Comparison of ENCODE assay signal across 26 cellular contexts in genomic region chr13:68107667-68108066, GRCh38.
DNase-seq lines count a peak whose midpoint lies in the region; ATAC-seq and TF ChIP-seq lines count a peak whose summit lies in the region.
"Had no signal": no experiment of that assay in that cellular context is flagged by ENCODE, and none has a peak within 500 bp of the region (broad histone marks: within the 10 kb centered on the region; RNA-seq: fewer than 3 reads in every experiment).

No MANE protein-coding gene starts in this region.

- peaks cover 10 to 21% of the 10 kb centered on the region in 2 donors for H3K9me3 ChIP-seq in neuronal stem cell (replicated peaks in 1 of 2; ENCODE audit: control insufficient read depth in 2 of 2, insufficient read depth in 1 of 2, low read depth in 1 of 2, low read length in 2 of 2)
- peaks cover 8% of the 10 kb centered on the region for H3K9me3 ChIP-seq in upper lobe of right lung

- no peak overlapping the region for H3K27ac Mint-ChIP-seq in stimulated activated naive CD8-positive, alpha-beta T cell treated with anti-CD3 and anti-CD28 coated beads, Interleukin-15, amount 100 ng/mL, for 72 hours
- no peak overlapping the region for H3K27ac Mint-ChIP-seq in activated T-cell treated with anti-CD3 and anti-CD28 coated beads, Interleukin-2, amount 50 U/mL, for 72 hours
- H3K27ac Mint-ChIP-seq: CD14-positive monocyte; CD4-positive, alpha-beta memory T cell; CD4-positive, CD25-positive, alpha-beta regulatory T cell; CD8-positive, alpha-beta memory T cell had no signal

- H3K18ac ChIP-seq in neuronal stem cell (ENCODE audit: low read length) = no peak overlapping the region

- no peaks in the 10 kb centered on the region for H3K4me1 ChIP-seq in neuronal stem cell (ENCODE audit: control insufficient read depth in 2 of 2, insufficient read depth in 1 of 2, low read depth in 1 of 2, low read length in 2 of 2)
- no peaks in the 10 kb centered on the region for H3K4me1 ChIP-seq in upper lobe of right lung
- H3K4me1 ChIP-seq: BLaER1 had no signal

- TF ChIP-seq CTCF in upper lobe of right lung (IDR thresholded peaks at IDR 0.05) (no peak), foreskin fibroblast (IDR thresholded peaks at IDR 0.05; ENCODE audit: low read depth, low read length) (no peak)

- no peak overlapping the region for H2BK15ac ChIP-seq in neuronal stem cell (ENCODE audit: low read length)

- H3K27me3 ChIP-seq in neuronal stem cell (ENCODE audit: control insufficient read depth in 3 of 3, insufficient read depth in 3 of 3, low read depth in 1 of 3, low read length in 3 of 3) (no peaks in the 10 kb centered on the region), upper lobe of right lung (no peaks in the 10 kb centered on the region)
- H3K27me3 ChIP-seq: BE2C, BLaER1 had no signal

- peaks cover 0 to 3% of the 10 kb centered on the region in 2 donors for H3K36me3 Mint-ChIP-seq in activated T-cell treated with anti-CD3 and anti-CD28 coated beads, Interleukin-2, amount 50 U/mL, for 72 hours (ENCODE audit: insufficient read depth in 2 of 2)
- H3K36me3 Mint-ChIP-seq: CD14-positive monocyte; CD4-positive, alpha-beta memory T cell; CD4-positive, CD25-positive, alpha-beta regulatory T cell; CD8-positive, alpha-beta memory T cell had no signal

- H3K4me3 Mint-ChIP-seq in stimulated activated naive CD8-positive, alpha-beta T cell treated with anti-CD3 and anti-CD28 coated beads, Interleukin-15, amount 100 ng/mL, for 72 hours = no peak overlapping the region
- no peak overlapping the region for H3K4me3 Mint-ChIP-seq in activated T-cell treated with anti-CD3 and anti-CD28 coated beads, Interleukin-2, amount 50 U/mL, for 72 hours
- H3K4me3 Mint-ChIP-seq: CD14-positive monocyte; CD4-positive, alpha-beta memory T cell; CD4-positive, CD25-positive, alpha-beta regulatory T cell; CD8-positive, alpha-beta memory T cell had no signal

- no peak overlapping the region for H2BK120ac ChIP-seq in neuronal stem cell (ENCODE audit: low read depth, low read length)

- no peak overlapping the region for H2BK12ac ChIP-seq in neuronal stem cell (ENCODE audit: low read length)

- WGBS in neuronal stem cell (ENCODE audit: extremely low coverage in 2 of 2, insufficient read length in 2 of 2, insufficient replicate concordance in 1 of 2), 2 donors = no CpG with 5 or more reads among the region's 29 CpGs

- intact Hi-C loops in Right ventricle myocardium inferior (cut with DNase I) = no loop called here
- intact Hi-C loops in cardiac septum (cut with DNase I) = no loop called here
- intact Hi-C loops in upper lobe of right lung (cut with DNase I) = no loop called here

- peak; percentile 48 for DNase-seq in Right ventricle myocardium inferior (ENCODE audit: missing footprints)
- DNase-seq in cardiac septum (ENCODE audit: low spot score) = no peak
- no peak for DNase-seq in stimulated activated naive CD8-positive, alpha-beta T cell treated with anti-CD3 and anti-CD28 coated beads, Interleukin-15, amount 100 ng/mL, for 72 hours
- DNase-seq in stimulated activated naive CD8-positive, alpha-beta T cell treated with anti-CD3 and anti-CD28 coated beads, Interleukin-15, Interleukin-2, amounts not matched to agents 100 U/mL and 50 U/mL, for 24 hours = no peak
- DNase-seq in neuronal stem cell (ENCODE audit: low spot score) = no peak
- DNase-seq in upper lobe of right lung = peak; percentile 62
- no peak for DNase-seq in activated T-cell treated with anti-CD3 and anti-CD28 coated beads, Interleukin-2, amount 50 U/mL, for 72 hours
- no peak for DNase-seq in foreskin fibroblast
- DNase-seq: 8988T; ACHN; BE2C; C1 segment of cervical spinal cord; CD4-positive, alpha-beta memory T cell; CD4-positive, CD25-positive, alpha-beta regulatory T cell; CD8-positive, alpha-beta memory T cell; COR-L47; DMS 273 treated with DMSO at 0.1 percent for 48 hours; DMS153; DMS53; DMS79; DND-41; EL; GDM1 had no signal

- H3K14ac ChIP-seq in neuronal stem cell (ENCODE audit: low read length) = peak overlapping the region; percentile 8

- H3K36me3 ChIP-seq in neuronal stem cell (replicated peaks in 1 of 2; ENCODE audit: control insufficient read depth in 2 of 2, insufficient read depth in 2 of 2, low read length in 2 of 2) (no peaks in the 10 kb centered on the region), upper lobe of right lung (no peaks in the 10 kb centered on the region)
- H3K36me3 ChIP-seq: BE2C, BLaER1 had no signal

- H3K4me1 Mint-ChIP-seq in stimulated activated naive CD8-positive, alpha-beta T cell treated with anti-CD3 and anti-CD28 coated beads, Interleukin-15, amount 100 ng/mL, for 72 hours = no peaks in the 10 kb centered on the region
- H3K4me1 Mint-ChIP-seq in activated T-cell treated with anti-CD3 and anti-CD28 coated beads, Interleukin-2, amount 50 U/mL, for 72 hours (ENCODE audit: low read depth) = no peaks in the 10 kb centered on the region
- H3K4me1 Mint-ChIP-seq: CD14-positive monocyte; CD4-positive, alpha-beta memory T cell; CD4-positive, CD25-positive, alpha-beta regulatory T cell; CD8-positive, alpha-beta memory T cell had no signal

- H3K27ac ChIP-seq in neuronal stem cell (replicated peaks; ENCODE audit: low read length) (no peak overlapping the region), upper lobe of right lung (no peak overlapping the region)
- H3K27ac ChIP-seq: BLaER1 had no signal

- H3K9me3 Mint-ChIP-seq in stimulated activated naive CD8-positive, alpha-beta T cell treated with anti-CD3 and anti-CD28 coated beads, Interleukin-15, amount 100 ng/mL, for 72 hours = peaks cover 18 to 35% of the 10 kb centered on the region in 2 donors
- H3K9me3 Mint-ChIP-seq in activated T-cell treated with anti-CD3 and anti-CD28 coated beads, Interleukin-2, amount 50 U/mL, for 72 hours = peaks cover 10 to 11% of the 10 kb centered on the region in 2 donors

- no peak overlapping the region for H3K4ac ChIP-seq in neuronal stem cell (ENCODE audit: low read length)

- no peak overlapping the region for H3K9ac ChIP-seq in neuronal stem cell (ENCODE audit: low read depth, low read length, poor library complexity)
- H3K9ac ChIP-seq: BLaER1 had no signal

- no peak overlapping the region for H3K4me3 ChIP-seq in neuronal stem cell (ENCODE audit: low read length in 2 of 2)
- no peak overlapping the region for H3K4me3 ChIP-seq in upper lobe of right lung
- no peak overlapping the region for H3K4me3 ChIP-seq in foreskin fibroblast (ENCODE audit: low read depth in 1 of 2, low read length in 2 of 2)
- H3K4me3 ChIP-seq: BLaER1, GM12878 had no signal

- no peak overlapping the region for H2BK5ac ChIP-seq in neuronal stem cell (ENCODE audit: low read length)

- no peak for ATAC-seq in Right ventricle myocardium inferior
- ATAC-seq in stimulated activated naive CD8-positive, alpha-beta T cell treated with anti-CD3 and anti-CD28 coated beads, Interleukin-15, amount 100 ng/mL, for 72 hours = peak; percentile 28
- ATAC-seq in stimulated activated naive CD8-positive, alpha-beta T cell treated with anti-CD3 and anti-CD28 coated beads, Interleukin-15, Interleukin-2, amounts not matched to agents 100 U/mL and 50 U/mL, for 24 hours = no peak
- peak; percentile 15 for ATAC-seq in upper lobe of right lung
- ATAC-seq in activated T-cell treated with anti-CD3 and anti-CD28 coated beads, Interleukin-2, amount 50 U/mL, for 72 hours (replicated peaks in 1 of 2) = no peak
- ATAC-seq: GM12878 had no signal

- no peak overlapping the region for H2AK5ac ChIP-seq in neuronal stem cell (ENCODE audit: low read depth, low read length)

- no peak overlapping the region for H3K4me2 ChIP-seq in neuronal stem cell (ENCODE audit: insufficient read depth, low read length, poor library complexity, severe bottlenecking)
- H3K4me2 ChIP-seq: BLaER1 had no signal

- H3K79me1 ChIP-seq in neuronal stem cell (ENCODE audit: low read depth, low read length) = no peaks in the 10 kb centered on the region

- no peak overlapping the region for H4K8ac ChIP-seq in neuronal stem cell (ENCODE audit: low read depth, low read length)

- no peaks in the 10 kb centered on the region for H3K27me3 Mint-ChIP-seq in stimulated activated naive CD8-positive, alpha-beta T cell treated with anti-CD3 and anti-CD28 coated beads, Interleukin-15, amount 100 ng/mL, for 72 hours
- no peaks in the 10 kb centered on the region for H3K27me3 Mint-ChIP-seq in activated T-cell treated with anti-CD3 and anti-CD28 coated beads, Interleukin-2, amount 50 U/mL, for 72 hours (ENCODE audit: low read depth)
- H3K27me3 Mint-ChIP-seq: CD4-positive, alpha-beta memory T cell; CD4-positive, CD25-positive, alpha-beta regulatory T cell; CD8-positive, alpha-beta memory T cell had no signal

- H4K91ac ChIP-seq in neuronal stem cell (ENCODE audit: low read depth, low read length, poor library complexity) = no peak overlapping the region

- H3K23ac ChIP-seq in neuronal stem cell (ENCODE audit: low read depth, low read length, poor library complexity) = no peak overlapping the region

- H2AFZ ChIP-seq in neuronal stem cell (ENCODE audit: low read length) = no peak overlapping the region

Comparison
In these comparisons a context has a peak if more than half of its experiments do, and no peak if none do; other contexts are left out.
1. ATAC-seq: peak in stimulated activated naive CD8-positive, alpha-beta T cell treated with anti-CD3 and anti-CD28 coated beads, Interleukin-15, amount 100 ng/mL, for 72 hours (single experiment) and upper lobe of right lung (single experiment); none in Right ventricle myocardium inferior (single experiment), stimulated activated naive CD8-positive, alpha-beta T cell treated with anti-CD3 and anti-CD28 coated beads, Interleukin-15, Interleukin-2, amounts not matched to agents 100 U/mL and 50 U/mL, for 24 hours (single experiment) and activated T-cell treated with anti-CD3 and anti-CD28 coated beads, Interleukin-2, amount 50 U/mL, for 72 hours (0 of 2).
2. DNase-seq: peak in Right ventricle myocardium inferior (single experiment) and upper lobe of right lung (single experiment); none in cardiac septum (single experiment), stimulated activated naive CD8-positive, alpha-beta T cell treated with anti-CD3 and anti-CD28 coated beads, Interleukin-15, amount 100 ng/mL, for 72 hours (0 of 2), stimulated activated naive CD8-positive, alpha-beta T cell treated with anti-CD3 and anti-CD28 coated beads, Interleukin-15, Interleukin-2, amounts not matched to agents 100 U/mL and 50 U/mL, for 24 hours (single experiment), neuronal stem cell (single experiment), activated T-cell treated with anti-CD3 and anti-CD28 coated beads, Interleukin-2, amount 50 U/mL, for 72 hours (0 of 2) and foreskin fibroblast (0 of 2).